25 cellular contexts compared by ENCODE assay signal in the genomic region with DNA sequence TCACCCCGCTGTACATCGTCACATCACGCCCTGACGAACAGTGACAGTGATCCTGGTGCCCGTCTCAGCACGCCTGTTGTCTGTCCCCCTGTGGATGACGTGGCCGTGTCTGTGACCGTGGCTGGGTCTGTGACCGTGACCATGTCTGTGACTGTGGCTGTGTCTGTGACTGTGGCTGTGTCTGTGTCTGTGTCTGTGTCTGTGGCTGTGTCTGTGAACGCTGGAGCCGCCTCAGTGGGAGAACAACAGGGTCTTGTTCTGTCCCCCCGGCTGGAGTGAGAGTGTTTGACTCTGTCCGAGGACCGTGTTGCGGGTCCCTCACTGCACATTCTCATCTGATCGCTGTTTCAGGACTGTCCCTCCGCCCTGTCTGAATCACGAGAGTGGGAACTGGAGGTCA.
"Had no signal": no experiment of that assay in that cellular context is flagged by ENCODE, and none has a peak within 500 bp of the region (broad histone marks: within the 10 kb centered on the region; RNA-seq: fewer than 3 reads in every experiment).

No MANE protein-coding gene starts in this region.

- H3K4me1 ChIP-seq: heart right ventricle, left ventricle myocardium inferior, right atrium auricular region, suprapubic skin, tibial nerve, vagina had no signal

- H3K9me3 ChIP-seq: right atrium auricular region, thoracic aorta, vagina had no signal

- H3K27ac Mint-ChIP-seq: mesothelial cell of epicardium; natural killer cell; nephron progenitor cell; progenitor cell of endocrine pancreas; stimulated activated naive B cell treated with anti-CD40 and anti-IgM and Interleukin-4, amounts not matched to agents 10 μg/mL and 1 μg/mL and 100 μg/mL, for 72 hours; stimulated activated naive CD8-positive, alpha-beta T cell treated with anti-CD3 and anti-CD28 coated beads, Interleukin-15, Interleukin-2, amounts not matched to agents 100 ng/mL and 50 ng/mL, for 24 hours; type B pancreatic cell had no signal

- H3K79me2 ChIP-seq: hepatocyte had no signal

- H3K36me3 ChIP-seq: heart right ventricle, left ventricle myocardium inferior, right atrium auricular region, suprapubic skin, thoracic aorta, tibial nerve, vagina had no signal

- H3K4me2 ChIP-seq: hepatocyte had no signal

- H3K9me3 Mint-ChIP-seq: natural killer cell; stimulated activated naive CD8-positive, alpha-beta T cell treated with anti-CD3 and anti-CD28 coated beads, Interleukin-15, Interleukin-2, amounts not matched to agents 100 ng/mL and 50 ng/mL, for 24 hours; type B pancreatic cell had no signal

- H3K27me3 Mint-ChIP-seq: naive B cell; stimulated activated naive B cell treated with anti-CD40 and anti-IgM and Interleukin-4, amounts not matched to agents 10 μg/mL and 1 μg/mL and 100 μg/mL, for 72 hours; stimulated activated naive CD8-positive, alpha-beta T cell treated with anti-CD3 and anti-CD28 coated beads, Interleukin-15, Interleukin-2, amounts not matched to agents 100 ng/mL and 50 ng/mL, for 24 hours; type B pancreatic cell had no signal

- H3K27ac ChIP-seq: heart right ventricle, hepatocyte, left ventricle myocardium inferior, right atrium auricular region, skin epidermis, suprapubic skin, thoracic aorta, tibial nerve, vagina had no signal

- H3K4me3 Mint-ChIP-seq: mesothelial cell of epicardium; naive B cell; natural killer cell; nephron progenitor cell; stimulated activated naive B cell treated with anti-CD40 and anti-IgM and Interleukin-4, amounts not matched to agents 10 μg/mL and 1 μg/mL and 100 μg/mL, for 72 hours; stimulated activated naive CD8-positive, alpha-beta T cell treated with anti-CD3 and anti-CD28 coated beads, Interleukin-15, Interleukin-2, amounts not matched to agents 100 ng/mL and 50 ng/mL, for 24 hours; type B pancreatic cell had no signal

- ATAC-seq: heart right ventricle; natural killer cell; sciatic nerve; stimulated activated naive B cell treated with anti-CD40 and anti-IgM and Interleukin-4, amounts not matched to agents 10 μg/mL and 1 μg/mL and 100 μg/mL, for 72 hours had no signal

- H3K27me3 ChIP-seq: hepatocyte, right atrium auricular region, suprapubic skin, tibial nerve, vagina had no signal

- H3K36me3 Mint-ChIP-seq: naive B cell; natural killer cell; stimulated activated naive B cell treated with anti-CD40 and anti-IgM and Interleukin-4, amounts not matched to agents 10 μg/mL and 1 μg/mL and 100 μg/mL, for 72 hours had no signal

- DNase-seq: heart right ventricle; islet precursor cell; left ventricle myocardium inferior; mesendoderm; naive B cell; natural killer cell; nephron progenitor cell; nucleus accumbens; stimulated activated CD4-positive, alpha-beta T cell treated with anti-CD3 and anti-CD28 coated beads, Interleukin-2, amount 100 ng/mL, for 48 hours; stimulated activated CD4-positive, alpha-beta T cell treated with anti-CD3 and anti-CD28 coated beads, Interleukin-4, amount 100 ng/mL, for 4 hours; stimulated activated CD8-positive, alpha-beta memory T cell treated with anti-CD3 and anti-CD28 coated beads, Interleukin-4, amount 100 ng/mL, for 48 hours; stimulated activated naive B cell treated with anti-CD40 and anti-IgM and Interleukin-4, amounts not matched to agents 10 μg/mL and 1 μg/mL and 100 μg/mL, for 72 hours had no signal

- H3K4me3 ChIP-seq: heart right ventricle, hepatocyte, left ventricle myocardium inferior, lung, right atrium auricular region, skin epidermis, suprapubic skin, thoracic aorta, tibial nerve, vagina had no signal

- H3K4me1 Mint-ChIP-seq: naive B cell; natural killer cell; stimulated activated naive B cell treated with anti-CD40 and anti-IgM and Interleukin-4, amounts not matched to agents 10 μg/mL and 1 μg/mL and 100 μg/mL, for 72 hours had no signal

- H2AFZ ChIP-seq: hepatocyte had no signal
